Comparison of ENCODE assay signal across 8 cellular contexts in the genomic region with DNA sequence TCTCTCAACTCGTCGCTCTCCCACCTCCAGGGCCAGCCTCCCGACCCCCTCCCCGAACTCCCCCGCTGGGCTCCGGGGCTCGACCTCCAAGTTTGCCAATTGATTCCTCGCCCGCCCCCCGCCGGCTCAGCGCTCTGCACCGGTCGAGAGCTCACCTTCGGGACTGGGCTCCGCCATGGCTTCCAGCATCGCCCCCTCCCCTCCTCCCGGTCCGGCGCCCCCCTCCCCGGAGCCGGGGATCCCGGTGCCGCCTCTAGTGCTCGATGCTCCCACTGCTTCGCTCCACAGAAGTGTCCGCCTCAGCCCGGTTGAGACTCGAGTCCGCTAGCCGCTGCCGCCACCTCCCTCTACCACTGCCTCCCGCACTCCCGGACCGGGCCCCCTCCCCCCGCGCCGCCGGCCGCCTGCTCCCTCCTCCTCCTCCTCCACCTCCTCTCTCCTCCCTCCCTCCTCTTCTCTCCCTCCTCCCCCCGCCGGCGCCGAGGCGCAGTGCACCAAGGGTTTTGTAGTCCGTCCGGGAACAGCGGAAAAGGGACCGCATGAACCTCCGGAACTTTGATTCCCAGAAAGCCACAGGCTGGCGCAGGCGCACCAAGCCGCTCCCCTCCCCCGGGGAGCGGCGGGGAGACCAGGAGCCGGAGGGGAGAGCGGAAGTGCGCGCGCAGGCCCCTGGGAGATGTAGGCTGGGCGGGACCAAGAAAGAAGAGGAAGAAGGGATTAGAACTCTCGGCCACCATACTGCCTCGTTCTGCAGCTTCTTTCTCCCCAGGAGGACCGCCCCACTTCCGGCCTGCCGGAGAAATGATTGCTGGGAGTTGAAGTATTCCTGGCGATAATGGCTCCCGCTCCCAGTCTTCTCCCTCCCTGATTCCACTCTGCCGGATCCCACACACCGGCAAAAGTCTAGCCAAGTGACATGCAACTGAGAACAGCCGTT. TPM values are rescaled to one million over a fixed set of nuclear protein-coding genes. Genes with fewer than 3 reads are reported as not detected.
DNase-seq lines count a peak whose midpoint lies in the region; ATAC-seq lines count a peak whose summit lies in the region.

PHF23 (minus strand) TSS at position 367 of the 937 bp plus-strand sequence; CDS start at position 189, 178 bp downstream.

- peaks cover 61% of the 10 kb centered on the region for H3K79me2 ChIP-seq in ACC112 (ENCODE audit: control insufficient read depth, insufficient read depth, low read length, unreplicated experiment)

- DNase-seq in NCI-H345 treated with DMSO at 0.1 percent for 48 hours (lab: John Stamatoyannopoulos, UW; ENCODE audit: unreplicated experiment) (peak; percentile 91), immature natural killer cell (peak; percentile 94 to 96 (median 95)), smooth muscle cell of the brain vasculature (ENCODE audit: low read depth, low spot score) (peak; percentile 100)
- DNase-seq in activated CD4-positive, CD25-positive, alpha-beta regulatory T cell (lab: John Stamatoyannopoulos, UW): peak; percentile 94 to 96 (median 96)
- DNase-seq in central memory CD4-positive, alpha-beta T cell: peak; percentile 97

- H3K27me3 Mint-ChIP-seq in immature natural killer cell (ENCODE audit: low read depth in 3 of 3): peaks cover 16 to 32% (median 27%) of the 10 kb centered on the region in 3 donors

- peak within 1 kb of the TSS; percentile 96 for H3K27ac ChIP-seq in ACC112 (ENCODE audit: low read depth, low read length)

- ATAC-seq in GM18907 (IDR thresholded peaks at IDR 0.05; ENCODE audit: unreplicated experiment) (peak; percentile 54), HG03175 (IDR thresholded peaks at IDR 0.05; ENCODE audit: unreplicated experiment) (peak; percentile 56)

- peaks cover 0 to 2% (median 0%) of the 10 kb centered on the region in 6 donors for H3K9me3 Mint-ChIP-seq in immature natural killer cell

- H3K4me3 ChIP-seq in ACC112 (ENCODE audit: low read depth, low read length): peak within 1 kb of the TSS; percentile 97

- peaks cover 0 to 27% (median 2%) of the 10 kb centered on the region in 3 donors for H3K36me3 Mint-ChIP-seq in immature natural killer cell

- peak within 1 kb of the TSS; percentile 8 for H2AFZ ChIP-seq in ACC112 (ENCODE audit: low read length, unreplicated experiment)

- peak within 1 kb of the TSS; percentile 96 to 100 (median 100) for H3K27ac Mint-ChIP-seq in immature natural killer cell

- peaks cover 24% of the 10 kb centered on the region; the same call in 1 of the 2 replicates for H3K36me3 ChIP-seq in ACC112 (ENCODE audit: insufficient read depth, low read length)

- peaks cover 44% of the 10 kb centered on the region for H3K4me1 ChIP-seq in ACC112 (ENCODE audit: control insufficient read depth, insufficient read depth, low read length, unreplicated experiment)

- peaks cover 59 to 73% of the 10 kb centered on the region in 2 donors for H3K4me1 Mint-ChIP-seq in immature natural killer cell

- no peaks in the 10 kb centered on the region for H3K27me3 ChIP-seq in ACC112 (ENCODE audit: insufficient read depth, low read length)

- peak within 1 kb of the TSS; percentile 93 to 99 (median 98) for H3K4me3 Mint-ChIP-seq in immature natural killer cell

RNA-seq across cellular contexts. Expression of gene PHF23, which starts in this region (rescaled TPM):
- polyA plus RNA-seq in immature natural killer cell: 10 to 100 TPM; 11.9 to 41.4 (median 17.7) TPM

Comparison
In these comparisons a context has a peak if more than half of its experiments do, and no peak if none do; other contexts are left out.
1. Peak in every context shown above with its lines: DNase-seq, ATAC-seq, H3K4me3 ChIP-seq and H3K27ac ChIP-seq.